28 cellular contexts compared by ENCODE assay signal in genomic region chr18:45232058-45232457, GRCh38.
"Had no signal": no experiment of that assay in that cellular context is flagged by ENCODE, and none has a peak within 500 bp of the region (broad histone marks: within the 10 kb centered on the region; RNA-seq: fewer than 3 reads in every experiment).

No MANE protein-coding gene starts in this region.

- H3K36me3 Mint-ChIP-seq: activated naive CD8-positive, alpha-beta T cell treated with anti-CD3 and anti-CD28 coated beads for 36 hours; mesothelial cell of epicardium; naive B cell had no signal

- H3K4me3 Mint-ChIP-seq: activated naive CD4-positive, alpha-beta T cell treated with anti-CD3 and anti-CD28 coated beads for 36 hours; activated naive CD8-positive, alpha-beta T cell treated with anti-CD3 and anti-CD28 coated beads for 36 hours; activated T-cell treated with anti-CD3 and anti-CD28 coated beads, Interleukin-2, amount 50 U/mL, for 72 hours; mesothelial cell of epicardium; naive B cell; T-helper 2 cell treated with Interferon-gamma antibody and Interleukin-4, amounts not matched to agents 5 μg/mL and 100 μg/mL, for 36 hours had no signal

- H3K4me3 ChIP-seq: adrenal gland, body of pancreas, gastroesophageal sphincter, hepatocyte, ovary, skin epidermis, thoracic aorta, vagina had no signal

- H3K27me3 Mint-ChIP-seq: activated naive CD8-positive, alpha-beta T cell treated with anti-CD3 and anti-CD28 coated beads for 36 hours; progenitor cell of endocrine pancreas had no signal

- H3K4me1 ChIP-seq: adrenal gland, body of pancreas, gastroesophageal sphincter, vagina had no signal

- H3K36me3 ChIP-seq: adrenal gland, gastroesophageal sphincter, ovary, thoracic aorta, vagina had no signal

- H3K27me3 ChIP-seq: adrenal gland, body of pancreas, gastroesophageal sphincter, hepatocyte, ovary, vagina had no signal

- H3K9me3 ChIP-seq: adrenal gland, body of pancreas, ovary, thoracic aorta, vagina had no signal

- DNase-seq: activated CD4-positive, alpha-beta T cell treated with anti-CD3 and anti-CD28 coated beads for 4 hours; activated CD4-positive, alpha-beta T cell treated with anti-CD3 and anti-CD28 coated beads, Interleukin-2, amount 50 U/mL, for 4 hours; activated naive CD4-positive, alpha-beta T cell treated with anti-CD3 and anti-CD28 coated beads for 36 hours; activated naive CD8-positive, alpha-beta T cell treated with anti-CD3 and anti-CD28 coated beads for 36 hours; activated T-cell treated with anti-CD3 and anti-CD28 coated beads for 4 hours; activated T-cell treated with anti-CD3 and anti-CD28 coated beads, Interleukin-2, amount 50 U/mL, for 72 hours; adrenal gland; aorta; body of pancreas; effector CD8-positive, alpha-beta T cell; islet precursor cell; left cardiac atrium; mammary epithelial cell; naive B cell; ovary; stimulated activated CD4-positive, alpha-beta T cell treated with anti-CD3 and anti-CD28 coated beads, Interleukin-12 subunit alpha, Interleukin-12 subunit beta, amount 100 ng/mL, for 4 hours; stimulated activated CD4-positive, alpha-beta T cell treated with anti-CD3 and anti-CD28 coated beads, Interleukin-4, amount 100 ng/mL, for 1 hour; stimulated activated naive CD8-positive, alpha-beta T cell treated with anti-CD3 and anti-CD28 coated beads, Interleukin-15, Interleukin-2, amounts not matched to agents 100 U/mL and 50 U/mL, for 24 hours; trophoblast cell had no signal

- H3K4me1 Mint-ChIP-seq: activated naive CD8-positive, alpha-beta T cell treated with anti-CD3 and anti-CD28 coated beads for 36 hours; naive B cell had no signal

- ATAC-seq: activated T-cell treated with anti-CD3 and anti-CD28 coated beads, Interleukin-2, amount 50 U/mL, for 72 hours; body of pancreas; gastroesophageal sphincter; left cardiac atrium; sciatic nerve; stimulated activated naive CD8-positive, alpha-beta T cell treated with anti-CD3 and anti-CD28 coated beads, Interleukin-15, Interleukin-2, amounts not matched to agents 100 U/mL and 50 U/mL, for 24 hours had no signal

- H3K27ac Mint-ChIP-seq: activated naive CD4-positive, alpha-beta T cell treated with anti-CD3 and anti-CD28 coated beads for 36 hours; activated naive CD8-positive, alpha-beta T cell treated with anti-CD3 and anti-CD28 coated beads for 36 hours; activated T-cell treated with anti-CD3 and anti-CD28 coated beads, Interleukin-2, amount 50 U/mL, for 72 hours; mesothelial cell of epicardium; progenitor cell of endocrine pancreas; T-helper 2 cell treated with Interferon-gamma antibody and Interleukin-4, amounts not matched to agents 5 μg/mL and 100 μg/mL, for 36 hours had no signal

- H3K9me3 Mint-ChIP-seq: activated naive CD4-positive, alpha-beta T cell treated with anti-CD3 and anti-CD28 coated beads for 36 hours; activated naive CD8-positive, alpha-beta T cell treated with anti-CD3 and anti-CD28 coated beads for 36 hours; naive B cell; T-helper 2 cell treated with Interferon-gamma antibody and Interleukin-4, amounts not matched to agents 5 μg/mL and 100 μg/mL, for 36 hours had no signal
